Comparison of ENCODE assay signal across 1 cellular context in genomic region chr10:95742529-95742884, GRCh38.
TF ChIP-seq lines count a peak whose summit lies in the region.

No MANE protein-coding gene starts in this region.

TF ChIP-seq in GM12878, 131 proteins besides CTCF, POLR2A, EP300 and RAD21 (continued from another document):
- TF ChIP-seq SMAD5 (IDR thresholded peaks at IDR 0.05; ENCODE audit: low read depth), result no peak
- no peak for TF ChIP-seq ZNF217 (IDR thresholded peaks at IDR 0.05)
- TF ChIP-seq MYC (IDR thresholded peaks at IDR 0.05; ENCODE audit: insufficient read depth, insufficient read length, insufficient replicate concordance, low read length, severe bottlenecking), result no peak
